In the genomic region with DNA sequence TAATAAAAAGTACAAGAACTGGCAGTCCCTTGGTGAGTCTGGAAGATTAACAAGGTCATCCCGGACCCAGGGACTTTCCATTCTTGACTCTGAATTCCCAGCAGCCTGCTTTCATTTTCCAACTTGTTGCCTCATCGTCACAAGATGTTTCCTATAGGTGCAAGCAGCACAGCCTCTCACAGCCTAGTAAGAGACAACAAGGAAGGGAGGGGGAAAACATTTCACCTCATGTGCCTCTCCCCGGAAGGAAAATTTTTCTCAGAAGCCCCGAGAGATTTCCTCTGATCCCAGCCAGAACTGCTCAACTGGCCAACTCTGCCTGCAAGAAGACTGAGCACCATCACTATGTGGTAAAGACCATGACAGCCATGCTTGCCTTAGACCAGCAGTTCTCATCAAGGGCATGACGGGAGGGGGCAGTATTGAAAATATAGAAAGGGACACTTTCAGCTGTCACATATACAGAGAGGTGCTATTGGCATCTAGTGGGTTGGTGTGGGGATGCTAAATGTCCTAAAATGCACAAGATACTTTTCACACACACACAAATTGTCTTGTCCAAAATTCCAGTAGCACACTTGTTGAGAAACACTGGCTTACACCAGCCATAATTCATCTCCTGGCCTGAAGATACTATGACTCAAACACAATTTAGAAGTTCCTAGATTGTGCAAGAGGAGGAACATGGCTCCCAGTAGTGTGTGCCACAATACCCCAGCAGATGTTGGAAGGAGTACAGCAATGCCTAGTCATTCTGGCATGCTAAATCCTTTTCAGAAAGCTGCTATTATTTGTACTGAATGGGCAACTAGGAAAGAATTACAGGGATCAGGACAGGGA, we compare ENCODE assay signal across 8 cellular contexts. TPM values are rescaled to one million over a fixed set of nuclear protein-coding genes. Genes with fewer than 3 reads are reported as not detected.
DNase-seq lines count a peak whose midpoint lies in the region; ATAC-seq and TF ChIP-seq lines count a peak whose summit lies in the region.

No MANE protein-coding gene starts in this region.

- intact Hi-C loops in Right ventricle myocardium inferior (cut with DNase I) (loop anchor here (2.0 kb wide), 1 partner anchor 24 kb away; a partner anchor contains a TSS), cardiac septum (cut with DNase I) (no loop called here), vagina (cut with DNase I) (loop anchor here (2.0 kb wide), 1 partner anchor 16 kb away; no protein-coding TSS in a partner anchor)

- WGBS in lung, 2 donors = 38 to 46% methylated on average over 5 of the region's 5 CpGs

- no peaks in the 10 kb centered on the region for H3K27me3 ChIP-seq in lung (ENCODE audit: control insufficient read depth, insufficient read depth)
- no peaks in the 10 kb centered on the region for H3K27me3 ChIP-seq in vagina

- peaks cover 0 to 1% of the 10 kb centered on the region in 2 donors for H3K36me3 ChIP-seq in lung (ENCODE audit: control insufficient read depth in 2 of 2, insufficient read depth in 2 of 2, low read length in 2 of 2)
- H3K36me3 ChIP-seq in vagina = no peaks in the 10 kb centered on the region

- H3K4me3 ChIP-seq in choroid plexus epithelial cell (ENCODE audit: low read depth, low read length) (no peak overlapping the region), lung (no peak overlapping the region), vagina (peak overlapping the region; percentile 10 to 36)

- H3K9me3 ChIP-seq in lung (ENCODE audit: control insufficient read depth in 2 of 2, insufficient read depth in 1 of 2, low read length in 1 of 2) (no peaks in the 10 kb centered on the region), vagina (no peaks in the 10 kb centered on the region)

- no peak for TF ChIP-seq CTCF in choroid plexus epithelial cell (conservative IDR thresholded peaks at IDR 0.05; ENCODE audit: low read depth, low read length)
- TF ChIP-seq CTCF in lung (IDR thresholded peaks at IDR 0.05; ENCODE audit: control extremely low read depth, extremely low read depth) = no peak
- no peak for TF ChIP-seq CTCF in vagina (IDR thresholded peaks at IDR 0.05)

- H3K4me1 ChIP-seq in lung (ENCODE audit: control insufficient read depth in 2 of 2, insufficient read depth in 2 of 2, low read length in 2 of 2) (peaks cover 6 to 13% of the 10 kb centered on the region in 2 donors), vagina (peaks cover 31% of the 10 kb centered on the region)

- TF ChIP-seq POLR2A in vagina (IDR thresholded peaks at IDR 0.05) = no peak

- no peak for DNase-seq in Right ventricle myocardium inferior (ENCODE audit: missing footprints)
- no peak for DNase-seq in cardiac septum (ENCODE audit: low spot score)
- DNase-seq in choroid plexus epithelial cell (ENCODE audit: low read depth) = peak; percentile 93
- no peak for DNase-seq in lung (ENCODE audit: low spot score)
- DNase-seq in vagina (ENCODE audit: extremely low spot score in 2 of 2) = peak in 1 of 2 donors; percentile 98
- no peak for DNase-seq in activated effector memory CD4-positive, alpha-beta T cell treated with anti-CD3 and anti-CD28 coated beads, Interleukin-2, amount 50 U/mL, for 16 hours

- H3K27ac ChIP-seq in lung (ENCODE audit: low read depth in 1 of 2, low read length in 1 of 2) (peak overlapping the region; percentile 58 to 67), vagina (peak overlapping the region; percentile 87)

- ATAC-seq in Right ventricle myocardium inferior = peak; percentile 93
- peak; percentile 80 for ATAC-seq in lung (ENCODE audit: insufficient read depth, low FRiP score)
- no peak for ATAC-seq in GM18867 (IDR thresholded peaks at IDR 0.05; ENCODE audit: unreplicated experiment)
- ATAC-seq in HG03108 (IDR thresholded peaks at IDR 0.05; ENCODE audit: unreplicated experiment) = no peak

RNA-seq across cellular contexts. Expression of a gene that starts 10.8 kb away (rescaled TPM):
- total RNA-seq in Right ventricle myocardium inferior (45.9 TPM), cardiac septum (49.4 TPM), lung (100 to 1,000 TPM in 1 of 2 donors, 10 to 100 TPM in 1; 85.0 to 140 TPM), vagina (85.0 TPM)
- polyA plus RNA-seq in lung = 100 to 1,000 TPM in 1 of 2 donors, 10 to 100 TPM in 1; 70.8 to 145 TPM

RNA-seq across cellular contexts. Expression of a gene that starts 23.4 kb away (rescaled TPM):
- total RNA-seq in Right ventricle myocardium inferior (1,072 TPM), cardiac septum (666 TPM), lung (100 to 1,000 TPM; 797 to 807 TPM), vagina (597 TPM)
- polyA plus RNA-seq in lung = 1,000 to 10,000 TPM in 1 of 2 donors, 100 to 1,000 TPM in 1; 219 to 3,918 TPM

RNA-seq across cellular contexts. Expression of a gene that starts 45.4 kb away (rescaled TPM):
- total RNA-seq in Right ventricle myocardium inferior (5.2 TPM), cardiac septum (8.7 TPM), lung (10 to 100 TPM; 20.8 to 84.4 TPM), vagina (11.3 TPM)
- polyA plus RNA-seq in lung = 10 to 100 TPM; 62.0 to 73.2 TPM

Comparison
In these comparisons a context has a peak if more than half of its experiments do, and no peak if none do; other contexts are left out.
1. ATAC-seq: peak in Right ventricle myocardium inferior (single experiment) and lung (single experiment); none in GM18867 (single experiment) and HG03108 (single experiment).
2. H3K4me3 ChIP-seq: peak in vagina (2 of 2); none in choroid plexus epithelial cell (single experiment) and lung (single experiment).